In genomic region chr1:186997877-186998276, GRCh38 we compare ENCODE assay signal across 17 cellular contexts.
DNase-seq lines count a peak whose midpoint lies in the region; FAIRE-seq and TF ChIP-seq lines count a peak whose summit lies in the region.
"Had no signal": no experiment of that assay in that cellular context is flagged by ENCODE, and none has a peak within 500 bp of the region (broad histone marks: within the 10 kb centered on the region; RNA-seq: fewer than 3 reads in every experiment).

No MANE protein-coding gene starts in this region.

- H3K4me1 ChIP-seq in kidney (ENCODE audit: control insufficient read depth in 1 of 2, insufficient read depth in 1 of 2, low read depth in 1 of 2, low read length in 2 of 2), result no peaks in the 10 kb centered on the region

- TF ChIP-seq CTCF in D721Med (IDR thresholded peaks at IDR 0.05; ENCODE audit: insufficient read depth, missing control alignments) (no peak), kidney (IDR thresholded peaks at IDR 0.05; ENCODE audit: borderline replicate concordance, extremely low read depth, insufficient read depth) (no peak)

- intact Hi-C loops in kidney (cut with DNase I), result no loop called here

- H3K9me3 ChIP-seq in kidney (ENCODE audit: control insufficient read depth in 1 of 2, low read length in 2 of 2), result no peaks in the 10 kb centered on the region
- H3K9me3 ChIP-seq: A549; BLaER1 treated with 17β-estradiol and CSF1 and Interleukin-3, amounts not matched to agents 10 nM and 100 nM had no signal

- no peak overlapping the region for H3K9ac ChIP-seq in kidney (ENCODE audit: low read length in 2 of 2)
- H3K9ac ChIP-seq: BLaER1 treated with 17β-estradiol and CSF1 and Interleukin-3, amounts not matched to agents 10 nM and 100 nM had no signal

- H3K4me3 ChIP-seq in kidney (ENCODE audit: low read length in 2 of 2), result no peak overlapping the region
- H3K4me3 ChIP-seq: A549; BLaER1 treated with 17β-estradiol and CSF1 and Interleukin-3, amounts not matched to agents 10 nM and 100 nM had no signal

- H3K27ac ChIP-seq in kidney (ENCODE audit: low read depth in 2 of 2, low read length in 2 of 2), result no peak overlapping the region
- H3K27ac ChIP-seq: A549; BLaER1 treated with 17β-estradiol and CSF1 and Interleukin-3, amounts not matched to agents 10 nM and 100 nM had no signal

- FAIRE-seq in D721Med (lab: Jason Lieb, UNC) (peak; percentile 16), TTC549 (lab: Jason Lieb, UNC) (peak; percentile 62), kidney (lab: Jason Lieb, UNC) (peak; percentile 32)
- FAIRE-seq: A549, G401.6, GM12891, GM19239 had no signal

- DNase-seq in D721Med (ENCODE audit: insufficient read length, low spot score) (no peak), kidney (no peak), NCI-H1436 treated with DMSO at 0.1 percent for 48 hours (lab: John Stamatoyannopoulos, UW) (no peak), COLO829 (ENCODE audit: low spot score) (no peak), anterior cingulate cortex (lab: John Stamatoyannopoulos, UW) (no peak), OCI-M2 (lab: John Stamatoyannopoulos, UW; ENCODE audit: unreplicated experiment) (no peak)
- DNase-seq: CD4-positive, alpha-beta T cell; CD8-positive, alpha-beta T cell; COR-L47; DMS79 treated with DMSO at 0.1 percent for 48 hours; GF-D8 had no signal

- no peaks in the 10 kb centered on the region for H3K36me3 ChIP-seq in kidney (ENCODE audit: control insufficient read depth in 1 of 2, insufficient read depth in 2 of 2, low read length in 2 of 2)
- H3K36me3 ChIP-seq: BLaER1 treated with 17β-estradiol and CSF1 and Interleukin-3, amounts not matched to agents 10 nM and 100 nM had no signal
